In the genomic region with DNA sequence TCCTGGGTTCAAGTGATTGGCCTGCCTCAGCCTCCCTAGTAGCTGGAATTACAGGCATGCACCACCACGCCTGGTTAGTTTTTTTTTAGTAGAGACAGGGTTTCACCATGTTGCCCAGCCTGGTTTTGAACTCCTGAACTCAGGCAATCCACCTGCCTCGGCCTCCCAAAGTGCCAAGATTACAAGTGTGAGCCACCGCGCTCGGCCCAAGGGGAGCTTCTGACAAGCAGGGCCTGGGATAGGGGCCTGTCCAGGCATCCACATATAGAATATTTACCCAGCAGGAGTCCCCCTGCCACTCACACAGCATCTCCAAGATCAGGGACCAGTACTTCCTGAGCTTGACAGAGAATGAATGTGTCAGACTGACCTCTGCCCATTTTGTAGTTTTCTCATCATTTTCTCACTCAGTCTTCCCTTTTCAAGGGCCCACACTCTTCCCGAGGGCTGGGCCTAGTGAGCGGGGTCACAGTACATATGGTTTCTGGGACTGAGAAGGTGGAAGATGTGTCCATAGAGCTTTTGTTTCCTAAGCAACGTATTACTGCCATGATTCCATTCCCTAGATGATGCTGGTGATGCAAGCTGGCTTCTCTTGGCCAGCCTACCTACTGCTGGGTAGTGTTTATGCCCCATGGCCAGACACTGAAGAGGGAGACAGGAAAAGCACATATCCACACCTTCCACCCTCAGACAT, we compare ENCODE assay signal across 9 cellular contexts. TPM values are rescaled to one million over a fixed set of nuclear protein-coding genes. Genes with fewer than 3 reads are reported as not detected.
DNase-seq lines count a peak whose midpoint lies in the region; ATAC-seq and TF ChIP-seq lines count a peak whose summit lies in the region.
"Had no signal": no experiment of that assay in that cellular context is flagged by ENCODE, and none has a peak within 500 bp of the region (broad histone marks: within the 10 kb centered on the region; RNA-seq: fewer than 3 reads in every experiment).

No MANE protein-coding gene starts in this region.

- H3K4me3 Mint-ChIP-seq in CD4-positive, CD25-positive, alpha-beta regulatory T cell: peak overlapping the region in 2 of 4 donors; percentile 40 to 66
- H3K4me3 Mint-ChIP-seq in activated T-cell treated with anti-CD3 and anti-CD28 coated beads, Interleukin-2, amount 50 U/mL, for 4 hours: peak overlapping the region; percentile 13

- H2AK5ac ChIP-seq in mesenchymal stem cell (ENCODE audit: low read length, severe bottlenecking): no peak overlapping the region

- no peak overlapping the region for H3K4me2 ChIP-seq in mesenchymal stem cell (ENCODE audit: low read length, poor library complexity, severe bottlenecking)

- H3K23ac ChIP-seq in mesenchymal stem cell (ENCODE audit: low read length in 2 of 2): no peak overlapping the region

- H3K27ac ChIP-seq in CD4-positive, CD25-positive, alpha-beta regulatory T cell (ENCODE audit: insufficient read depth, low read length, poor library complexity, severe bottlenecking): peak overlapping the region; percentile 59
- no peak overlapping the region for H3K27ac ChIP-seq in mesenchymal stem cell (ENCODE audit: low read length, poor library complexity, severe bottlenecking)
- H3K27ac ChIP-seq in SJCRH30: no peak overlapping the region

- TF ChIP-seq POLR2A in GM19099 (IDR thresholded peaks at IDR 0.05; ENCODE audit: extremely low read depth, insufficient read length, low read depth): peak; percentile 57

- H3K18ac ChIP-seq in mesenchymal stem cell (ENCODE audit: low read depth in 1 of 2, low read length in 2 of 2): no peak overlapping the region

- peaks cover 20 to 92% (median 69%) of the 10 kb centered on the region in 4 donors for H3K4me1 Mint-ChIP-seq in CD4-positive, CD25-positive, alpha-beta regulatory T cell
- H3K4me1 Mint-ChIP-seq in activated T-cell treated with anti-CD3 and anti-CD28 coated beads, Interleukin-2, amount 50 U/mL, for 4 hours (ENCODE audit: low read depth): peaks cover 84% of the 10 kb centered on the region

- no peak overlapping the region for H2BK12ac ChIP-seq in mesenchymal stem cell (ENCODE audit: low read length in 2 of 2)

- no peak overlapping the region for H3K4ac ChIP-seq in mesenchymal stem cell (ENCODE audit: low read depth in 1 of 2, low read length in 2 of 2)

- H4K91ac ChIP-seq in mesenchymal stem cell (ENCODE audit: low read length): no peak overlapping the region

- H3K9me3 ChIP-seq in CD4-positive, CD25-positive, alpha-beta regulatory T cell (ENCODE audit: control insufficient read depth in 2 of 2, low read length in 2 of 2): no peaks in the 10 kb centered on the region
- H3K9me3 ChIP-seq in mesenchymal stem cell (ENCODE audit: control insufficient read depth, low read length): no peaks in the 10 kb centered on the region
- no peaks in the 10 kb centered on the region for H3K9me3 ChIP-seq in SJCRH30 (replicated peaks)

- H2AFZ ChIP-seq in mesenchymal stem cell (ENCODE audit: low read depth, low read length): no peak overlapping the region

- H2BK5ac ChIP-seq in mesenchymal stem cell (ENCODE audit: low read depth, low read length, poor library complexity, severe bottlenecking): no peak overlapping the region

- no peak overlapping the region for H3K4me3 ChIP-seq in CD4-positive, CD25-positive, alpha-beta regulatory T cell (ENCODE audit: low read depth, low read length)
- H3K4me3 ChIP-seq in mesenchymal stem cell (ENCODE audit: insufficient read depth in 1 of 2, low read depth in 1 of 2, low read length in 2 of 2): no peak overlapping the region
- H3K4me3 ChIP-seq in SJCRH30: no peak overlapping the region

- H3K14ac ChIP-seq in mesenchymal stem cell (ENCODE audit: low read length in 2 of 2): no peak overlapping the region

- H3K36me3 Mint-ChIP-seq in CD4-positive, CD25-positive, alpha-beta regulatory T cell: peaks cover 27% of the 10 kb centered on the region
- peaks cover 29% of the 10 kb centered on the region for H3K36me3 Mint-ChIP-seq in activated T-cell treated with anti-CD3 and anti-CD28 coated beads, Interleukin-2, amount 50 U/mL, for 4 hours (ENCODE audit: insufficient read depth)

- H3K9me3 Mint-ChIP-seq in CD4-positive, CD25-positive, alpha-beta regulatory T cell: peaks cover 0 to 1% (median 0%) of the 10 kb centered on the region in 7 donors
- H3K9me3 Mint-ChIP-seq in activated T-cell treated with anti-CD3 and anti-CD28 coated beads, Interleukin-2, amount 50 U/mL, for 4 hours: no peaks in the 10 kb centered on the region

- no peaks in the 10 kb centered on the region for H3K27me3 ChIP-seq in CD4-positive, CD25-positive, alpha-beta regulatory T cell (ENCODE audit: control insufficient read depth, insufficient read depth, low read length)
- H3K27me3 ChIP-seq in mesenchymal stem cell (ENCODE audit: control insufficient read depth in 1 of 2, insufficient read depth in 1 of 2, low read length in 2 of 2) (no peaks in the 10 kb centered on the region), SJCRH30 (no peaks in the 10 kb centered on the region)

- H3K36me3 ChIP-seq in CD4-positive, CD25-positive, alpha-beta regulatory T cell (ENCODE audit: control insufficient read depth, insufficient read depth, low read length): peaks cover 39% of the 10 kb centered on the region
- H3K36me3 ChIP-seq in mesenchymal stem cell (ENCODE audit: control insufficient read depth in 1 of 2, insufficient read depth in 2 of 2, low read depth in 1 of 2, low read length in 2 of 2) (peaks cover 33 to 42% of the 10 kb centered on the region in 2 experiments), SJCRH30 (peaks cover 31% of the 10 kb centered on the region)

- peaks cover 13% of the 10 kb centered on the region for H3K79me1 ChIP-seq in mesenchymal stem cell (replicated peaks; ENCODE audit: low read length, poor library complexity, severe bottlenecking)

- WGBS in mesenchymal stem cell: 95% methylated on average over 8 of the region's 8 CpGs

- H3K27me3 Mint-ChIP-seq in CD4-positive, CD25-positive, alpha-beta regulatory T cell: peaks cover 10% of the 10 kb centered on the region
- H3K27me3 Mint-ChIP-seq in activated T-cell treated with anti-CD3 and anti-CD28 coated beads, Interleukin-2, amount 50 U/mL, for 4 hours (ENCODE audit: low read depth): no peaks in the 10 kb centered on the region

- H3K9ac ChIP-seq in mesenchymal stem cell (ENCODE audit: low read length): no peak overlapping the region

- H4K8ac ChIP-seq in mesenchymal stem cell (ENCODE audit: low read length): no peak overlapping the region

- H3K27ac Mint-ChIP-seq in CD4-positive, CD25-positive, alpha-beta regulatory T cell: peak overlapping the region; percentile 71 to 96 (median 85)

- no peak overlapping the region for H2BK15ac ChIP-seq in mesenchymal stem cell (ENCODE audit: low read depth, poor library complexity, severe bottlenecking)

- ATAC-seq in CD4-positive, CD25-positive, alpha-beta regulatory T cell (ENCODE audit: low read depth in 2 of 2): no peak
- ATAC-seq in activated T-cell treated with anti-CD3 and anti-CD28 coated beads, Interleukin-2, amount 50 U/mL, for 4 hours: peak; percentile 0 to 3
- ATAC-seq in HG02970 (IDR thresholded peaks at IDR 0.05; ENCODE audit: low FRiP score, unreplicated experiment): no peak

- H3K4me1 ChIP-seq in CD4-positive, CD25-positive, alpha-beta regulatory T cell (ENCODE audit: control insufficient read depth, insufficient read depth, low read length, poor library complexity, severe bottlenecking): peaks cover 65% of the 10 kb centered on the region
- H3K4me1 ChIP-seq in mesenchymal stem cell (ENCODE audit: control insufficient read depth, insufficient read depth, low read depth, low read length): peaks cover 8% of the 10 kb centered on the region
- no peaks in the 10 kb centered on the region; the same call in 1 of the 2 replicates for H3K4me1 ChIP-seq in SJCRH30

- no peak overlapping the region for H2BK120ac ChIP-seq in mesenchymal stem cell (ENCODE audit: low read depth, low read length)

- peak in 2 of 3 donors; percentile 3 to 47 for DNase-seq in CD4-positive, CD25-positive, alpha-beta regulatory T cell
- DNase-seq in activated T-cell treated with anti-CD3 and anti-CD28 coated beads, Interleukin-2, amount 50 U/mL, for 4 hours: peak; percentile 31
- DNase-seq in mesenchymal stem cell (peak; percentile 41), RKO (ENCODE audit: low spot score) (no peak), OCI-M2 (lab: John Stamatoyannopoulos, UW; ENCODE audit: unreplicated experiment) (no peak), SJCRH30 (no peak)
- DNase-seq: left ventricle myocardium superior had no signal

RNA-seq across cellular contexts. Expression of a gene that starts 9.9 kb away (rescaled TPM):
- 924 TPM for total RNA-seq in CD4-positive, CD25-positive, alpha-beta regulatory T cell
- polyA plus RNA-seq in CD4-positive, CD25-positive, alpha-beta regulatory T cell: 100 to 1,000 TPM; 160 to 202 (median 190) TPM
- total RNA-seq in activated T-cell treated with anti-CD3 and anti-CD28 coated beads, Interleukin-2, amount 50 U/mL, for 4 hours: 100 to 1,000 TPM; 342 to 390 (median 377) TPM
- 33.6 TPM for polyA plus RNA-seq in mesenchymal stem cell (2013, experiment 1 of 2)
- 35.8 TPM for polyA plus RNA-seq in mesenchymal stem cell (2013, experiment 2 of 2)
- total RNA-seq in SJCRH30 (2014; rRNA removed; shearing (Covaris generic)): 13.9 and 14.1 TPM in 2 replicates

Comparison
In these comparisons a context has a peak if more than half of its experiments do, and no peak if none do; other contexts are left out.
1. ATAC-seq: peak in activated T-cell treated with anti-CD3 and anti-CD28 coated beads, Interleukin-2, amount 50 U/mL, for 4 hours (2 of 2); none in CD4-positive, CD25-positive, alpha-beta regulatory T cell (0 of 2) and HG02970 (single experiment).
2. DNase-seq: peak in CD4-positive, CD25-positive, alpha-beta regulatory T cell (2 of 3), activated T-cell treated with anti-CD3 and anti-CD28 coated beads, Interleukin-2, amount 50 U/mL, for 4 hours (single experiment) and mesenchymal stem cell (single experiment); none in RKO (single experiment), OCI-M2 (single experiment) and SJCRH30 (0 of 2).
3. RNA of a gene that starts 9.9 kb away (total RNA-seq): 924 TPM in CD4-positive, CD25-positive, alpha-beta regulatory T cell (single experiment) and 342 to 390 TPM in activated T-cell treated with anti-CD3 and anti-CD28 coated beads, Interleukin-2, amount 50 U/mL, for 4 hours; 13.9 to 14.1 TPM in SJCRH30; every median in the first group is over 10 times any median in the second.